8 cellular contexts compared by ENCODE assay signal in the genomic region with DNA sequence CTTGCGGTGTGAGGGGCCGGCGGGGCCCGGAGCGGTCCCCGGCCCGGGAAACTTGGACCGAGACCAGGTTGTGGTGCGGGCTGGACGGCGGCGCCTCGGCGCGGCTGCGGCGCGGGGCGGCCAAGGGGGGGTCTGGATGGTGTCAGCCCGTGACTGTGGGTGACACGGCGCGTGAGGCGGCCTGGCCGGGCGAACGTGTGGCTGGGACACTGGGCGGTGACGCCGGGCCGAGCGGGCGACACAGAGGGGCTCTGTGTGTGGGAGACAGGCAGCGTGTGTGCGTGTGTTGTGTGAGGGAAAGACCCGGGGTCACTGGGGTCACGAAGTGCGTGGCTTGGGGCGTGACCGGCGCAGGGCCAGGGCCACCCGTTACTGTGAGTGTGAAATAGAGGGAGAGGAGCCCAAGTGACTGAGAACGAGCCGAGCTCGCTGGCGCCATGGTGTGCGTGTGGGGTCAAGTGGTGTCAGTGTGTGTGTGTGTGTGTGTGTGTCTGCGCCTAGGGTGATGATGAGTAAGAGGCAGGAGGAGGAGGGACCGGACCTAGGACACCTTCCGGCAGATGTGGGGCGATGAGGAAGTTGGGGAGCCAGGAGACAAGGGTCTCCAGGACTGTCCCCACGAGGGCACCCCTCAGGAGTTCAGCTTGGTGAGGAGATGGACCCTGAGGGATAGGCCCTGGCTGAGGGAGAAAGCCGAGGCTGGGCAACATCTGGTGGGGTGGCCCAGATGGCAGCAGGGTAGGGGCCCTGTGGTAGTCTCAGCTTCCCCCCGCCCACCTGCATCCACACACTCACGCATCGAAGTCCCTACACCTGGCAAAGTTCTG. TPM values are rescaled to one million over a fixed set of nuclear protein-coding genes. Genes with fewer than 3 reads are reported as not detected.
DNase-seq lines count a peak whose midpoint lies in the region; ATAC-seq and TF ChIP-seq lines count a peak whose summit lies in the region.

No MANE protein-coding gene starts in this region.

- peak overlapping the region; percentile 98 for H3K27ac Mint-ChIP-seq in stimulated activated effector memory CD8-positive, alpha-beta T cell treated with anti-CD3 and anti-CD28 coated beads, Interleukin-12 subunit alpha, Interleukin-12 subunit beta, amount 100 ng/mL, for 72 hours

- no peaks in the 10 kb centered on the region for H3F3A ChIP-seq in OCI-LY1 (ENCODE audit: insufficient read depth, low read length)

- peaks cover 34% of the 10 kb centered on the region for H3K36me3 Mint-ChIP-seq in stimulated activated effector memory CD8-positive, alpha-beta T cell treated with anti-CD3 and anti-CD28 coated beads, Interleukin-12 subunit alpha, Interleukin-12 subunit beta, amount 100 ng/mL, for 72 hours

- peaks cover 55% of the 10 kb centered on the region for H3K4me1 ChIP-seq in OCI-LY1 (ENCODE audit: insufficient read depth, low read length, severe bottlenecking)
- H3K4me1 ChIP-seq in esophagus (ENCODE audit: control insufficient read depth in 2 of 2, insufficient read depth in 2 of 2, low read length in 1 of 2) = peaks cover 0 to 6% of the 10 kb centered on the region in 2 donors

- H3K9ac ChIP-seq in OCI-LY1 (ENCODE audit: low read length) = peak overlapping the region; percentile 93

- H3K4me1 Mint-ChIP-seq in stimulated activated effector memory CD8-positive, alpha-beta T cell treated with anti-CD3 and anti-CD28 coated beads, Interleukin-12 subunit alpha, Interleukin-12 subunit beta, amount 100 ng/mL, for 72 hours = peaks cover 62% of the 10 kb centered on the region

- peak overlapping the region; percentile 95 for H3K4me3 ChIP-seq in OCI-LY1 (ENCODE audit: low read depth, low read length, poor library complexity, severe bottlenecking)
- peak overlapping the region; percentile 79 to 82 for H3K4me3 ChIP-seq in esophagus (ENCODE audit: low read depth in 1 of 2, low read length in 2 of 2)

- H3K79me2 ChIP-seq in OCI-LY1 (ENCODE audit: insufficient read depth, low read length) = peaks cover 13% of the 10 kb centered on the region; the same call in 1 of the 2 replicates

- 6% methylated on average over 56 of the region's 56 CpGs for WGBS in esophagus, 2 donors

- H3K9me3 Mint-ChIP-seq in stimulated activated effector memory CD8-positive, alpha-beta T cell treated with anti-CD3 and anti-CD28 coated beads, Interleukin-12 subunit alpha, Interleukin-12 subunit beta, amount 100 ng/mL, for 72 hours = no peaks in the 10 kb centered on the region

- H3K27ac ChIP-seq in OCI-LY1 (ENCODE audit: low read depth, low read length, poor library complexity, severe bottlenecking) (peak overlapping the region; percentile 31), esophagus (ENCODE audit: low read depth in 2 of 2, low read length in 1 of 2) (peak overlapping the region; percentile 79 to 88)

- H3K4me3 Mint-ChIP-seq in stimulated activated effector memory CD8-positive, alpha-beta T cell treated with anti-CD3 and anti-CD28 coated beads, Interleukin-12 subunit alpha, Interleukin-12 subunit beta, amount 100 ng/mL, for 72 hours = peak overlapping the region; percentile 90

- H4K20me1 ChIP-seq in OCI-LY1 (ENCODE audit: insufficient read depth, low read length) = no peaks in the 10 kb centered on the region

- no peak for TF ChIP-seq CTCF in OCI-LY1 (IDR thresholded peaks at IDR 0.05; ENCODE audit: low read length)

- H3K9me3 ChIP-seq in OCI-LY1 (ENCODE audit: low read length) (no peaks in the 10 kb centered on the region), esophagus (ENCODE audit: control insufficient read depth in 2 of 2, insufficient read depth in 1 of 2, low read depth in 1 of 2, low read length in 1 of 2) (no peaks in the 10 kb centered on the region)

- peak overlapping the region; percentile 78 for H3K4me2 ChIP-seq in OCI-LY1 (ENCODE audit: low read length)

- DNase-seq in DMS 273 (lab: John Stamatoyannopoulos, UW; ENCODE audit: unreplicated experiment) = peak; percentile 52
- no peak for DNase-seq in DMS 273 treated with DMSO at 0.1 percent for 48 hours (lab: John Stamatoyannopoulos, UW)
- DNase-seq in activated T-cell treated with anti-CD3 and anti-CD28 coated beads for 4 hours = peak; percentile 47
- peak; percentile 59 for DNase-seq in myocyte (ENCODE audit: low read depth)
- DNase-seq in stimulated activated effector memory CD8-positive, alpha-beta T cell treated with anti-CD3 and anti-CD28 coated beads, Interleukin-12 subunit alpha, Interleukin-12 subunit beta, amount 100 ng/mL, for 72 hours (ENCODE audit: low spot score in 2 of 2) = peak; percentile 62 to 80

- H2AFZ ChIP-seq in OCI-LY1 (ENCODE audit: low read length) = no peak overlapping the region

- H3K36me3 ChIP-seq in OCI-LY1 (ENCODE audit: insufficient read depth, low read length) (peaks cover 3% of the 10 kb centered on the region; the same call in 1 of the 2 replicates), esophagus (ENCODE audit: control insufficient read depth in 2 of 2, insufficient read depth in 2 of 2, low read length in 1 of 2) (no peaks in the 10 kb centered on the region)

- H3K27me3 ChIP-seq in OCI-LY1 (ENCODE audit: insufficient read depth, low read length) (no peaks in the 10 kb centered on the region), esophagus (ENCODE audit: control insufficient read depth in 1 of 2, insufficient read depth in 2 of 2, low read length in 2 of 2) (no peaks in the 10 kb centered on the region)

- no peaks in the 10 kb centered on the region for H3K9me2 ChIP-seq in OCI-LY1 (ENCODE audit: low read depth, low read length)

- peak; percentile 6 for ATAC-seq in HG03025 (IDR thresholded peaks at IDR 0.05; ENCODE audit: low FRiP score, unreplicated experiment)
- ATAC-seq in stimulated activated effector memory CD8-positive, alpha-beta T cell treated with anti-CD3 and anti-CD28 coated beads, Interleukin-12 subunit alpha, Interleukin-12 subunit beta, amount 100 ng/mL, for 72 hours = peak; percentile 69

RNA-seq across cellular contexts. Expression of a gene that starts 0.8 kb away (rescaled TPM):
- 1 to 10 TPM; 3.8 to 3.9 TPM for polyA plus RNA-seq in esophagus
- total RNA-seq in myocyte = 3.4 and 10.2 TPM in 2 replicates
- 2.1 TPM for polyA plus RNA-seq in myocyte (2012)
